11 cellular contexts compared by ENCODE assay signal in the genomic region with DNA sequence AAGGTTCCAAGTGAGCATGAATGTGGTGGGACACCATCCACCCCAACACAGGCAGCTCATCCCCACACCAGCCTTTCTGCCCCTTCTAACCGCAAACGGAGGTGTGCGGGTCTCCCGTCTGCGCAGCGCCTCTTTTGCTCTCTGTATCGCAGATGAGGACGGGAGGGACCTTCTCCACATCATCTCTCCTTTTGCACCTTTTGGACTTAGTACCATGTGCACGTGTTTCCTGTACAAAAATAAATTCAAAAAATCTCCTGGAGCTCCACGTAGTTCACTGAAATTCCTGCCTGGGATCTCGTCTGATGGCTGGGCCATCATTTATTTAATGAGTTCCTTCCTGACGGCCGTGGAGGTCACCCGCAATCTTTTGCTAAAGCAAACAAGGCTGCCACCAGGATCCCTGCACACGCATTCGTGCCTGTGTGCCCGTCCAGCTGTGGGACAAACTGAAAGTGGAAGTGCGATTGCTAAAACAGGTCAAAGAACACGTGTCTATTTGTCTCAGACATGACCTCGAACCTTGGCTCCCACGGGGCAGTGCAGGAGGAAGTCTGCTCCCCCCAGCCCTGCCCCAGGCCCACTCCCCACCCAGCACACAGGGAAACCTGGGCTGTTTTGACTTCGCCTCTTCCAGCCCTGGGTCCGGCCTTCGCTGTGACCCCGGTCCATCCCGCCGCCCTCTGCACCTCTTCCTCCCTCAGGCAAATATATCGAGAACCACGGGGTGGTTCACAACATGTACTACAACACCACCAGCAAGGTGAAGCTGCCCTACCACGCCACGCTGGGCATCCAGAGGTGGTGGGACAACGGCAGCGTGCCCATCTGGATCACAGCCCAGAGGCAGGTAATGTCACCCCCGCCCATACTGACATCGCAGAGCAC. TPM values are rescaled to one million over a fixed set of nuclear protein-coding genes. Genes with fewer than 3 reads are reported as not detected.
DNase-seq lines count a peak whose midpoint lies in the region; ATAC-seq and TF ChIP-seq lines count a peak whose summit lies in the region.
"Had no signal": no experiment of that assay in that cellular context is flagged by ENCODE, and none has a peak within 500 bp of the region (broad histone marks: within the 10 kb centered on the region; RNA-seq: fewer than 3 reads in every experiment).

No MANE protein-coding gene starts in this region.

- no peak for DNase-seq in activated naive CD8-positive, alpha-beta T cell treated with anti-CD3 and anti-CD28 coated beads, Interleukin-2, amount 50 U/mL, for 24 hours
- DNase-seq in left lobe of liver (ENCODE audit: low spot score): peak; percentile 83
- no peak for DNase-seq in thoracic aorta (ENCODE audit: low spot score)
- no peak for DNase-seq in KG1 (lab: John Stamatoyannopoulos, UW)
- no peak for DNase-seq in NCI-H526 treated with DMSO at 0.1 percent for 48 hours (lab: John Stamatoyannopoulos, UW)
- DNase-seq: activated CD4-positive, alpha-beta T cell treated with anti-CD3 and anti-CD28 coated beads for 4 hours; cerebellar nuclear complex had no signal

- H3K36me3 Mint-ChIP-seq in activated naive CD8-positive, alpha-beta T cell: no peaks in the 10 kb centered on the region
- H3K36me3 Mint-ChIP-seq in activated naive CD8-positive, alpha-beta T cell treated with anti-CD3 and anti-CD28 coated beads, Interleukin-2, amount 50 U/mL, for 24 hours (ENCODE audit: low read depth): no peaks in the 10 kb centered on the region
- H3K36me3 Mint-ChIP-seq in T-helper 1 cell treated with Interleukin-12 subunit alpha and Interleukin-12 subunit beta and Interleukin-4 antibody, amounts not matched to agents 30 μg/mL and 1 μg/mL, for 36 hours (ENCODE audit: low read depth): no peaks in the 10 kb centered on the region

- H3K4me1 Mint-ChIP-seq in activated naive CD8-positive, alpha-beta T cell (ENCODE audit: low read depth): peaks cover 18% of the 10 kb centered on the region
- peaks cover 6% of the 10 kb centered on the region for H3K4me1 Mint-ChIP-seq in activated naive CD8-positive, alpha-beta T cell treated with anti-CD3 and anti-CD28 coated beads, Interleukin-2, amount 50 U/mL, for 24 hours
- H3K4me1 Mint-ChIP-seq in T-helper 1 cell treated with Interleukin-12 subunit alpha and Interleukin-12 subunit beta and Interleukin-4 antibody, amounts not matched to agents 30 μg/mL and 1 μg/mL, for 36 hours (ENCODE audit: low read depth): peaks cover 14% of the 10 kb centered on the region

- H3K27me3 ChIP-seq in thoracic aorta (replicated peaks; ENCODE audit: insufficient read depth): no peaks in the 10 kb centered on the region

- H3K9me3 ChIP-seq in thoracic aorta: no peaks in the 10 kb centered on the region

- H3K4me3 Mint-ChIP-seq in activated naive CD8-positive, alpha-beta T cell: peak overlapping the region; percentile 60
- no peak overlapping the region for H3K4me3 Mint-ChIP-seq in activated naive CD8-positive, alpha-beta T cell treated with anti-CD3 and anti-CD28 coated beads, Interleukin-2, amount 50 U/mL, for 24 hours
- H3K4me3 Mint-ChIP-seq in T-helper 1 cell treated with Interleukin-12 subunit alpha and Interleukin-12 subunit beta and Interleukin-4 antibody, amounts not matched to agents 30 μg/mL and 1 μg/mL, for 36 hours: peak overlapping the region; percentile 53

- H3K27ac ChIP-seq in thoracic aorta: no peak overlapping the region

- H3K9me3 Mint-ChIP-seq in activated naive CD8-positive, alpha-beta T cell (ENCODE audit: low read depth): no peaks in the 10 kb centered on the region
- H3K9me3 Mint-ChIP-seq in activated naive CD8-positive, alpha-beta T cell treated with anti-CD3 and anti-CD28 coated beads, Interleukin-2, amount 50 U/mL, for 24 hours: no peaks in the 10 kb centered on the region
- H3K9me3 Mint-ChIP-seq in T-helper 1 cell treated with Interleukin-12 subunit alpha and Interleukin-12 subunit beta and Interleukin-4 antibody, amounts not matched to agents 30 μg/mL and 1 μg/mL, for 36 hours: no peaks in the 10 kb centered on the region

- H3K27me3 Mint-ChIP-seq in activated naive CD8-positive, alpha-beta T cell: peaks cover 2% of the 10 kb centered on the region
- no peaks in the 10 kb centered on the region for H3K27me3 Mint-ChIP-seq in activated naive CD8-positive, alpha-beta T cell treated with anti-CD3 and anti-CD28 coated beads, Interleukin-2, amount 50 U/mL, for 24 hours
- H3K27me3 Mint-ChIP-seq in T-helper 1 cell treated with Interleukin-12 subunit alpha and Interleukin-12 subunit beta and Interleukin-4 antibody, amounts not matched to agents 30 μg/mL and 1 μg/mL, for 36 hours (ENCODE audit: low read depth): no peaks in the 10 kb centered on the region

- peaks cover 0 to 9% of the 10 kb centered on the region in 2 donors for H3K4me1 ChIP-seq in thoracic aorta (ENCODE audit: control insufficient read depth in 1 of 2, low read depth in 2 of 2)

- H3K4me3 ChIP-seq in thoracic aorta: peak overlapping the region; percentile 15

- H3K27ac Mint-ChIP-seq in activated naive CD8-positive, alpha-beta T cell: peak overlapping the region; percentile 61
- no peak overlapping the region for H3K27ac Mint-ChIP-seq in activated naive CD8-positive, alpha-beta T cell treated with anti-CD3 and anti-CD28 coated beads, Interleukin-2, amount 50 U/mL, for 24 hours
- peak overlapping the region; percentile 41 for H3K27ac Mint-ChIP-seq in T-helper 1 cell treated with Interleukin-12 subunit alpha and Interleukin-12 subunit beta and Interleukin-4 antibody, amounts not matched to agents 30 μg/mL and 1 μg/mL, for 36 hours

- no peak for ATAC-seq in activated naive CD8-positive, alpha-beta T cell treated with anti-CD3 and anti-CD28 coated beads, Interleukin-2, amount 50 U/mL, for 24 hours
- ATAC-seq in left lobe of liver (peak; percentile 67), thoracic aorta (ENCODE audit: insufficient number of reproducible peaks, low FRiP score, low read depth) (no peak), GM18870 (IDR thresholded peaks at IDR 0.05; ENCODE audit: unreplicated experiment) (no peak)

- no peaks in the 10 kb centered on the region for H3K36me3 ChIP-seq in thoracic aorta

- no peak for TF ChIP-seq CTCF in thoracic aorta (IDR thresholded peaks at IDR 0.05)

RNA-seq across cellular contexts. Expression of gene ENPP7, which starts 2.3 kb away (rescaled TPM):
- total RNA-seq in left lobe of liver (2.9 TPM), thoracic aorta (not detected)
- total RNA-seq: H4 had no signal

RNA-seq across cellular contexts. Expression of gene CBX2, which starts 44.9 kb away (rescaled TPM):
- 0.75 TPM for total RNA-seq in left lobe of liver
- under 1 TPM in 1 of 2 donors, not detected in 1; 0.14 TPM for total RNA-seq in thoracic aorta
